ENCODE assay signal across 9 cellular contexts in the genomic region with DNA sequence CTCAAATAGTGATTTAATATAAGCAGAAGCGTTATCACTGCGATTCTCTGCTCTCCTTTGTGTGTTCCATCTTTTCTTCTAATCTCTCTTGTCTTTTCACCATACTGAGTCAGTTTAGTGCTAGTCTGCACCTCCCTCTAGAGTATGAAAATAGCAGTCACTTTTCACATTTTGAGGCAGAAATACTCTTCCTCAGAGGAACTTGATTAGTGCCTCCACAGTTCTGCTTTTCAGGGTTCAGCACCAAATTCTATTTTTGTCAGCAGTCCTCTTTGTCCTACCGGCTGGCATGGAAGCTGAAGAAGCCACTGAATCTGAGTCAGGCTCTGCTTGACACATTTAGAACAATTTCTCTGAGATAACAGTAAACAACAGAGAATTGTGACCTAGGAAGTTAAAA. TPM values are rescaled to one million over a fixed set of nuclear protein-coding genes. Genes with fewer than 3 reads are reported as not detected.
DNase-seq lines count a peak whose midpoint lies in the region; ATAC-seq and TF ChIP-seq lines count a peak whose summit lies in the region.
"Had no signal": no experiment of that assay in that cellular context is flagged by ENCODE, and none has a peak within 500 bp of the region (broad histone marks: within the 10 kb centered on the region; RNA-seq: fewer than 3 reads in every experiment).

No MANE protein-coding gene starts in this region.

- no peak overlapping the region for H3K27ac ChIP-seq in GM23338 (ENCODE audit: low read depth)
- no peak overlapping the region for H3K27ac ChIP-seq in OCI-LY7 (ENCODE audit: low read depth, low read length, poor library complexity, severe bottlenecking)
- H3K27ac ChIP-seq: parathyroid adenoma had no signal

- no peaks in the 10 kb centered on the region for H3K9me3 ChIP-seq in OCI-LY7 (ENCODE audit: low read length)

- H3K9me2 ChIP-seq in GM23338 (ENCODE audit: insufficient read depth), result no peaks in the 10 kb centered on the region
- H3K9me2 ChIP-seq in OCI-LY7 (ENCODE audit: insufficient read depth, low read length), result no peaks in the 10 kb centered on the region

- no peak overlapping the region for H3K4me3 Mint-ChIP-seq in GM23338

- no peak overlapping the region for H3K27ac Mint-ChIP-seq in GM23338

- H3K36me3 ChIP-seq in GM23338 (ENCODE audit: insufficient read depth) (no peaks in the 10 kb centered on the region), OCI-LY7 (ENCODE audit: insufficient read depth, low read length) (no peaks in the 10 kb centered on the region)

- TF ChIP-seq CTCF in GM23338 (conservative IDR thresholded peaks at IDR 0.05; ENCODE audit: low read depth in 2 of 2) (peak; percentile 48 to 61), OCI-LY7 (conservative IDR thresholded peaks at IDR 0.05; ENCODE audit: low read length) (peak; percentile 64), foreskin fibroblast (IDR thresholded peaks at IDR 0.05; ENCODE audit: low read depth, low read length) (peak; percentile 39)

- ATAC-seq in GM23338 (no peak; the same call in 2 of the 3 replicates), HG02642 (IDR thresholded peaks at IDR 0.05; ENCODE audit: poor library complexity, unreplicated experiment) (no peak), HG03439 (IDR thresholded peaks at IDR 0.05; ENCODE audit: unreplicated experiment) (no peak), HG03571 (IDR thresholded peaks at IDR 0.05; ENCODE audit: unreplicated experiment) (no peak)

- H3K4me1 Mint-ChIP-seq in GM23338, result no peaks in the 10 kb centered on the region

- CTCF ChIA-PET in OCI-LY7 (lab: Charles Lee; ENCODE audit: unreplicated experiment), result no interaction called here

- 0 out of 2 replicates have a peak, but pooled peaks cover 4% of the 10 kb centered on the region for H3K4me1 ChIP-seq in GM23338 (ENCODE audit: insufficient read depth)
- H3K4me1 ChIP-seq in OCI-LY7 (ENCODE audit: insufficient read depth, low read length, poor library complexity, severe bottlenecking), result peaks cover 3% of the 10 kb centered on the region
- H3K4me1 ChIP-seq: parathyroid adenoma had no signal

- H3F3A ChIP-seq in GM23338 (replicated peaks; ENCODE audit: low read depth), result no peaks in the 10 kb centered on the region

- no peaks in the 10 kb centered on the region for H3K79me2 ChIP-seq in GM23338 (replicated peaks; ENCODE audit: insufficient read depth)
- no peaks in the 10 kb centered on the region for H3K79me2 ChIP-seq in OCI-LY7 (ENCODE audit: insufficient read depth, low read depth, low read length)
- H3K79me2 ChIP-seq: parathyroid adenoma had no signal

- no peaks in the 10 kb centered on the region for H4K20me1 ChIP-seq in GM23338 (replicated peaks; ENCODE audit: insufficient read depth)
- H4K20me1 ChIP-seq in OCI-LY7 (ENCODE audit: insufficient read depth, low read length), result no peaks in the 10 kb centered on the region

- POLR2A ChIA-PET in OCI-LY7 (lab: Charles Lee), result interaction anchor here (0.9 kb wide), 1 partner anchor 16 kb away, joined by 3 read pairs; no protein-coding TSS in a partner anchor

- H3K4me3 ChIP-seq in GM23338 (no peak overlapping the region), OCI-LY7 (ENCODE audit: low read depth, low read length, poor library complexity, severe bottlenecking) (no peak overlapping the region), foreskin fibroblast (ENCODE audit: low read depth in 1 of 2, low read length in 2 of 2) (no peak overlapping the region)

- BruUV-seq in OCI-LY7 (replicated peaks; lab: Mats Ljungman, UMichigan), result no TSS peak

- H2AFZ ChIP-seq in GM23338 (no peak overlapping the region), OCI-LY7 (ENCODE audit: low read length) (no peak overlapping the region)
- H2AFZ ChIP-seq: parathyroid adenoma had no signal

- H3K27me3 Mint-ChIP-seq in GM23338 (ENCODE audit: insufficient read depth, low read depth, poor library complexity), result no peaks in the 10 kb centered on the region

- no peaks in the 10 kb centered on the region for H3K27me3 ChIP-seq in GM23338 (ENCODE audit: insufficient read depth)

- no peaks in the 10 kb centered on the region for H3K36me3 Mint-ChIP-seq in GM23338 (ENCODE audit: low read depth)

- H3K4me2 ChIP-seq in GM23338 (no peak overlapping the region), OCI-LY7 (ENCODE audit: low read length) (no peak overlapping the region)

- intact Hi-C loops in OCI-LY7 (cut with micrococcal nuclease; ENCODE audit: unreplicated experiment), result no loop called here

- DNase-seq in Ammon's horn (ENCODE audit: low spot score) (peak; percentile 69), GM23338 (ENCODE audit: low spot score) (peak; percentile 54), OCI-LY7 (ENCODE audit: low spot score) (peak; percentile 34), foreskin fibroblast (peak; percentile 10 to 51), NCI-H1048 (lab: John Stamatoyannopoulos, UW) (no peak)

- H3K9me3 Mint-ChIP-seq in GM23338, result peaks cover 2% of the 10 kb centered on the region; the same call in 1 of the 3 replicates

TF ChIP-seq in GM23338, 12 proteins besides CTCF, POLR2A, EP300 and RAD21:
- TF ChIP-seq JUNB (IDR thresholded peaks at IDR 0.05; ENCODE audit: unreplicated experiment), result no peak
- TF ChIP-seq, protein P1, sequence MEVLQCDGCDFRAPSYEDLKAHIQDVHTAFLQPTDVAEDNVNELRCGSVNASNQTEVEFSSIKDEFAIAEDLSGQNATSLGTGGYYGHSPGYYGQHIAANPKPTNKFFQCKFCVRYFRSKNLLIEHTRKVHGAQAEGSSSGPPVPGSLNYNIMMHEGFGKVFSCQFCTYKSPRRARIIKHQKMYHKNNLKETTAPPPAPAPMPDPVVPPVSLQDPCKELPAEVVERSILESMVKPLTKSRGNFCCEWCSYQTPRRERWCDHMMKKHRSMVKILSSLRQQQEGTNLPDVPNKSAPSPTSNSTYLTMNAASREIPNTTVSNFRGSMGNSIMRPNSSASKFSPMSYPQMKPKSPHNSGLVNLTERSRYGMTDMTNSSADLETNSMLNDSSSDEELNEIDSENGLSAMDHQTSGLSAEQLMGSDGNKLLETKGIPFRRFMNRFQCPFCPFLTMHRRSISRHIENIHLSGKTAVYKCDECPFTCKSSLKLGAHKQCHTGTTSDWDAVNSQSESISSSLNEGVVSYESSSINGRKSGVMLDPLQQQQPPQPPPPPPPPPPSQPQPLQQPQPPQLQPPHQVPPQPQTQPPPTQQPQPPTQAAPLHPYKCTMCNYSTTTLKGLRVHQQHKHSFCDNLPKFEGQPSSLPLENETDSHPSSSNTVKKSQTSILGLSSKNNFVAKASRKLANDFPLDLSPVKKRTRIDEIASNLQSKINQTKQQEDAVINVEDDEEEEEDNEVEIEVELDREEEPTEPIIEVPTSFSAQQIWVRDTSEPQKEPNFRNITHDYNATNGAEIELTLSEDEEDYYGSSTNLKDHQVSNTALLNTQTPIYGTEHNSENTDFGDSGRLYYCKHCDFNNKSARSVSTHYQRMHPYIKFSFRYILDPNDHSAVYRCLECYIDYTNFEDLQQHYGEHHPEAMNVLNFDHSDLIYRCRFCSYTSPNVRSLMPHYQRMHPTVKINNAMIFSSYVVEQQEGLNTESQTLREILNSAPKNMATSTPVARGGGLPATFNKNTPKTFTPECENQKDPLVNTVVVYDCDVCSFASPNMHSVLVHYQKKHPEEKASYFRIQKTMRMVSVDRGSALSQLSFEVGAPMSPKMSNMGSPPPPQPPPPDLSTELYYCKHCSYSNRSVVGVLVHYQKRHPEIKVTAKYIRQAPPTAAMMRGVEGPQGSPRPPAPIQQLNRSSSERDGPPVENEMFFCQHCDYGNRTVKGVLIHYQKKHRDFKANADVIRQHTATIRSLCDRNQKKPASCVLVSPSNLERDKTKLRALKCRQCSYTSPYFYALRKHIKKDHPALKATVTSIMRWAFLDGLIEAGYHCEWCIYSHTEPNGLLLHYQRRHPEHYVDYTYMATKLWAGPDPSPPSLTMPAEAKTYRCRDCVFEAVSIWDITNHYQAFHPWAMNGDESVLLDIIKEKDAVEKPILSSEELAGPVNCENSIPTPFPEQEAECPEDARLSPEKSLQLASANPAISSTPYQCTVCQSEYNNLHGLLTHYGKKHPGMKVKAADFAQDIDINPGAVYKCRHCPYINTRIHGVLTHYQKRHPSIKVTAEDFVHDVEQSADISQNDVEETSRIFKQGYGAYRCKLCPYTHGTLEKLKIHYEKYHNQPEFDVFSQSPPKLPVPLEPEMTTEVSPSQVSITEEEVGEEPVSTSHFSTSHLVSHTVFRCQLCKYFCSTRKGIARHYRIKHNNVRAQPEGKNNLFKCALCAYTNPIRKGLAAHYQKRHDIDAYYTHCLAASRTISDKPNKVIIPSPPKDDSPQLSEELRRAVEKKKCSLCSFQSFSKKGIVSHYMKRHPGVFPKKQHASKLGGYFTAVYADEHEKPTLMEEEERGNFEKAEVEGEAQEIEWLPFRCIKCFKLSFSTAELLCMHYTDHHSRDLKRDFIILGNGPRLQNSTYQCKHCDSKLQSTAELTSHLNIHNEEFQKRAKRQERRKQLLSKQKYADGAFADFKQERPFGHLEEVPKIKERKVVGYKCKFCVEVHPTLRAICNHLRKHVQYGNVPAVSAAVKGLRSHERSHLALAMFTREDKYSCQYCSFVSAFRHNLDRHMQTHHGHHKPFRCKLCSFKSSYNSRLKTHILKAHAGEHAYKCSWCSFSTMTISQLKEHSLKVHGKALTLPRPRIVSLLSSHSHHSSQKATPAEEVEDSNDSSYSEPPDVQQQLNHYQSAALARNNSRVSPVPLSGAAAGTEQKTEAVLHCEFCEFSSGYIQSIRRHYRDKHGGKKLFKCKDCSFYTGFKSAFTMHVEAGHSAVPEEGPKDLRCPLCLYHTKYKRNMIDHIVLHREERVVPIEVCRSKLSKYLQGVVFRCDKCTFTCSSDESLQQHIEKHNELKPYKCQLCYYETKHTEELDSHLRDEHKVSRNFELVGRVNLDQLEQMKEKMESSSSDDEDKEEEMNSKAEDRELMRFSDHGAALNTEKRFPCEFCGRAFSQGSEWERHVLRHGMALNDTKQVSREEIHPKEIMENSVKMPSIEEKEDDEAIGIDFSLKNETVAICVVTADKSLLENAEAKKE (CRISPR knock-in tag; IDR thresholded peaks at IDR 0.05), result no peak
- TF ChIP-seq, protein P2, sequence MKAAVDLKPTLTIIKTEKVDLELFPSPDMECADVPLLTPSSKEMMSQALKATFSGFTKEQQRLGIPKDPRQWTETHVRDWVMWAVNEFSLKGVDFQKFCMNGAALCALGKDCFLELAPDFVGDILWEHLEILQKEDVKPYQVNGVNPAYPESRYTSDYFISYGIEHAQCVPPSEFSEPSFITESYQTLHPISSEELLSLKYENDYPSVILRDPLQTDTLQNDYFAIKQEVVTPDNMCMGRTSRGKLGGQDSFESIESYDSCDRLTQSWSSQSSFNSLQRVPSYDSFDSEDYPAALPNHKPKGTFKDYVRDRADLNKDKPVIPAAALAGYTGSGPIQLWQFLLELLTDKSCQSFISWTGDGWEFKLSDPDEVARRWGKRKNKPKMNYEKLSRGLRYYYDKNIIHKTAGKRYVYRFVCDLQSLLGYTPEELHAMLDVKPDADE (IDR thresholded peaks at IDR 0.05), result no peak
- no peak for TF ChIP-seq EZH2phosphoT487 (IDR thresholded peaks at IDR 0.05; ENCODE audit: unreplicated experiment)
- TF ChIP-seq ZNF114 (CRISPR knock-in tag; IDR thresholded peaks at IDR 0.05), result no peak

RNA-seq across cellular contexts. Expression of a gene that starts 49.7 kb away (rescaled TPM):
- 85.3 and 117 TPM in 2 replicates for total RNA-seq in GM23338 (2014; rRNA removed; shearing (Covaris generic))
- 33.9 and 41.9 TPM in 2 replicates for polyA plus RNA-seq in GM23338 (2016; fragmentation: Nextera tagmentation; extraction: Ambion mirVana)
- total RNA-seq in OCI-LY7 (2014; rRNA removed; shearing (Covaris generic)), result 39.4 and 53.0 TPM in 2 replicates
- 70.3 and 77.4 TPM in 2 replicates for total RNA-seq in OCI-LY7 (2022)
